ENCODE assay signal across 21 cellular contexts in genomic region chr17:80129006-80129565, GRCh38. TPM values are rescaled to one million over a fixed set of nuclear protein-coding genes. Genes with fewer than 3 reads are reported as not detected.
DNase-seq lines count a peak whose midpoint lies in the region; ATAC-seq and TF ChIP-seq lines count a peak whose summit lies in the region.
"Had no signal": no experiment of that assay in that cellular context is flagged by ENCODE, and none has a peak within 500 bp of the region (broad histone marks: within the 10 kb centered on the region; RNA-seq: fewer than 3 reads in every experiment).

No MANE protein-coding gene starts in this region.

- H3K9me3 ChIP-seq in parathyroid adenoma (ENCODE audit: control insufficient read depth, low read length) (no peaks in the 10 kb centered on the region), osteoblast (ENCODE audit: low read depth, low read length) (no peaks in the 10 kb centered on the region)

- H3K27ac ChIP-seq in parathyroid adenoma: peak overlapping the region; percentile 8
- H3K27ac ChIP-seq in osteoblast (ENCODE audit: low read depth, low read length): no peak overlapping the region
- H3K27ac ChIP-seq: SK-N-MC had no signal

- H4K20me1 ChIP-seq in osteoblast (ENCODE audit: insufficient read depth, low read length): no peaks in the 10 kb centered on the region

- no peak overlapping the region for H3K9ac ChIP-seq in parathyroid adenoma

- H3K4me2 ChIP-seq in parathyroid adenoma (ENCODE audit: low read length) (peak overlapping the region; percentile 16), osteoblast (ENCODE audit: insufficient read depth, low read length) (no peak overlapping the region)
- H3K4me2 ChIP-seq: GM23338 had no signal

- H3K4me3 ChIP-seq in choroid plexus epithelial cell (ENCODE audit: low read depth, low read length) (no peak overlapping the region), parathyroid adenoma (ENCODE audit: low read depth, low read length) (peak overlapping the region; percentile 2), osteoblast (ENCODE audit: insufficient read depth, low read length) (no peak overlapping the region)
- H3K4me3 ChIP-seq: GM23338, SK-N-MC had no signal

- H3K27me3 ChIP-seq in parathyroid adenoma (ENCODE audit: control insufficient read depth, insufficient read depth, low read length): no peaks in the 10 kb centered on the region
- peaks cover 7% of the 10 kb centered on the region for H3K27me3 ChIP-seq in osteoblast (ENCODE audit: insufficient read depth, low read length)

- H2AFZ ChIP-seq in parathyroid adenoma: no peak overlapping the region
- H2AFZ ChIP-seq in osteoblast (ENCODE audit: low read length): no peak overlapping the region
- H2AFZ ChIP-seq: GM23338 had no signal

- ATAC-seq in activated CD8-positive, alpha-beta T cell treated with anti-CD3 and anti-CD28 coated beads, Interleukin-2, amount 10 ng/mL, durations not matched to agents 7 days and 5 days: peak; percentile 8
- no peak for ATAC-seq in activated CD8-positive, alpha-beta T cell treated with anti-CD3 and anti-CD28 coated beads for 36 hours
- ATAC-seq: GM23338, HepG2, Panc1 had no signal

- H3K4me3 Mint-ChIP-seq in activated CD8-positive, alpha-beta T cell treated with anti-CD3 and anti-CD28 coated beads, Interleukin-2, amount 10 ng/mL, durations not matched to agents 7 days and 5 days: no peak overlapping the region
- H3K4me3 Mint-ChIP-seq in activated CD8-positive, alpha-beta T cell treated with anti-CD3 and anti-CD28 coated beads for 36 hours: no peak overlapping the region
- H3K4me3 Mint-ChIP-seq: CD14-positive monocyte, GM23338, HFFc6 had no signal

- TF ChIP-seq CTCF in activated CD8-positive, alpha-beta T cell treated with anti-CD3 and anti-CD28 coated beads for 36 hours (IDR thresholded peaks at IDR 0.05): no peak
- no peak for TF ChIP-seq CTCF in choroid plexus epithelial cell (conservative IDR thresholded peaks at IDR 0.05; ENCODE audit: low read depth, low read length)
- no peak for TF ChIP-seq CTCF in parathyroid adenoma (IDR thresholded peaks at IDR 0.05)
- TF ChIP-seq CTCF in osteoblast (IDR thresholded peaks at IDR 0.05; ENCODE audit: extremely low read depth, low read depth, low read length): no peak

- H3K79me2 ChIP-seq in parathyroid adenoma (no peaks in the 10 kb centered on the region), osteoblast (ENCODE audit: insufficient read depth, low read length) (no peaks in the 10 kb centered on the region)

- intact Hi-C loops in activated CD8-positive, alpha-beta T cell treated with anti-CD3 and anti-CD28 coated beads for 36 hours (cut with micrococcal nuclease): no loop called here

- POLR2A ChIA-PET in activated CD8-positive, alpha-beta T cell treated with anti-CD3 and anti-CD28 coated beads, Interleukin-2, amount 10 ng/mL, durations not matched to agents 7 days and 5 days (lab: Charles Lee): interaction anchor here (1.0 kb wide), 1 partner anchor 13 kb away, joined by 3 read pairs; no protein-coding TSS in a partner anchor
- POLR2A ChIA-PET in activated CD8-positive, alpha-beta T cell treated with anti-CD3 and anti-CD28 coated beads for 36 hours (lab: Charles Lee): interaction anchor here (1.3 kb wide), 1 partner anchor 17 kb away, joined by 3 read pairs; no protein-coding TSS in a partner anchor

- no peak overlapping the region for H3K27ac Mint-ChIP-seq in activated CD8-positive, alpha-beta T cell treated with anti-CD3 and anti-CD28 coated beads, Interleukin-2, amount 10 ng/mL, durations not matched to agents 7 days and 5 days
- no peak overlapping the region for H3K27ac Mint-ChIP-seq in activated CD8-positive, alpha-beta T cell treated with anti-CD3 and anti-CD28 coated beads for 36 hours
- H3K27ac Mint-ChIP-seq: GM23338, HFFc6 had no signal

- no peak for DNase-seq in activated CD8-positive, alpha-beta T cell treated with anti-CD3 and anti-CD28 coated beads, Interleukin-2, amount 10 ng/mL, durations not matched to agents 7 days and 5 days
- no peak for DNase-seq in activated CD8-positive, alpha-beta T cell treated with anti-CD3 and anti-CD28 coated beads for 36 hours
- peak; percentile 21 for DNase-seq in NCI-H69 (lab: John Stamatoyannopoulos, UW)
- DNase-seq in choroid plexus epithelial cell (ENCODE audit: low read depth): peak; percentile 16
- no peak for DNase-seq in osteoblast (ENCODE audit: insufficient read length, low spot score, missing footprints)
- no peak for DNase-seq in activated CD4-positive, alpha-beta T cell treated with anti-CD3 and anti-CD28 coated beads for 1 hour
- no peak for DNase-seq in HT-29 (ENCODE audit: low spot score)
- DNase-seq: DMS 273 treated with DMSO at 0.1 percent for 48 hours, HFFc6, KG1, NCI-H1092 treated with DMSO at 0.1 percent for 48 hours, NCI-H2107, NCI-H345, NCI-H748 treated with DMSO at 0.1 percent for 48 hours, Right ventricle myocardium superior had no signal

- no peaks in the 10 kb centered on the region for H3K9me3 Mint-ChIP-seq in activated CD8-positive, alpha-beta T cell treated with anti-CD3 and anti-CD28 coated beads, Interleukin-2, amount 10 ng/mL, durations not matched to agents 7 days and 5 days (ENCODE audit: insufficient read depth)
- H3K9me3 Mint-ChIP-seq in activated CD8-positive, alpha-beta T cell treated with anti-CD3 and anti-CD28 coated beads for 36 hours: no peaks in the 10 kb centered on the region
- H3K9me3 Mint-ChIP-seq: CD14-positive monocyte, GM23338, HFFc6 had no signal

- peaks cover 24% of the 10 kb centered on the region for H3K27me3 Mint-ChIP-seq in activated CD8-positive, alpha-beta T cell treated with anti-CD3 and anti-CD28 coated beads, Interleukin-2, amount 10 ng/mL, durations not matched to agents 7 days and 5 days (ENCODE audit: low read depth)
- peaks cover 15% of the 10 kb centered on the region for H3K27me3 Mint-ChIP-seq in activated CD8-positive, alpha-beta T cell treated with anti-CD3 and anti-CD28 coated beads for 36 hours

- H3K36me3 Mint-ChIP-seq in activated CD8-positive, alpha-beta T cell treated with anti-CD3 and anti-CD28 coated beads, Interleukin-2, amount 10 ng/mL, durations not matched to agents 7 days and 5 days (ENCODE audit: low read depth): peaks cover 15% of the 10 kb centered on the region
- peaks cover 14% of the 10 kb centered on the region for H3K36me3 Mint-ChIP-seq in activated CD8-positive, alpha-beta T cell treated with anti-CD3 and anti-CD28 coated beads for 36 hours (ENCODE audit: low read depth)

- H3K4me1 Mint-ChIP-seq in activated CD8-positive, alpha-beta T cell treated with anti-CD3 and anti-CD28 coated beads, Interleukin-2, amount 10 ng/mL, durations not matched to agents 7 days and 5 days (ENCODE audit: low read depth): no peaks in the 10 kb centered on the region
- H3K4me1 Mint-ChIP-seq in activated CD8-positive, alpha-beta T cell treated with anti-CD3 and anti-CD28 coated beads for 36 hours (ENCODE audit: low read depth): no peaks in the 10 kb centered on the region
- H3K4me1 Mint-ChIP-seq: CD14-positive monocyte had no signal

- H3K4me1 ChIP-seq in parathyroid adenoma (peaks cover 29% of the 10 kb centered on the region), osteoblast (ENCODE audit: insufficient read depth, low read length) (peaks cover 6% of the 10 kb centered on the region)

- CTCF ChIA-PET in activated CD8-positive, alpha-beta T cell treated with anti-CD3 and anti-CD28 coated beads, Interleukin-2, amount 10 ng/mL, durations not matched to agents 7 days and 5 days (lab: Charles Lee): interaction anchor here (1.2 to 2.8 kb wide), 2 partner anchors 19 to 28 kb away, joined by 3 to 12 read pairs; partner anchors contain the start of gene GAA
- CTCF ChIA-PET in activated CD8-positive, alpha-beta T cell treated with anti-CD3 and anti-CD28 coated beads for 36 hours (lab: Charles Lee): interaction anchor here (1.5 to 1.6 kb wide), 2 partner anchors 22 to 28 kb away, joined by 3 read pairs; partner anchors contain the start of gene GAA

- H3K36me3 ChIP-seq in parathyroid adenoma (ENCODE audit: control insufficient read depth, insufficient read depth, low read length): no peaks in the 10 kb centered on the region
- peaks cover 9% of the 10 kb centered on the region for H3K36me3 ChIP-seq in osteoblast (ENCODE audit: insufficient read depth, low read length)

RNA-seq across cellular contexts. Expression of gene EIF4A3, which starts 17.8 kb away (rescaled TPM):
- total RNA-seq in activated CD8-positive, alpha-beta T cell treated with anti-CD3 and anti-CD28 coated beads, Interleukin-2, amount 10 ng/mL, durations not matched to agents 7 days and 5 days: 100 to 1,000 TPM; 181 to 183 TPM
- 100 to 1,000 TPM; 178 to 183 TPM for total RNA-seq in activated CD8-positive, alpha-beta T cell treated with anti-CD3 and anti-CD28 coated beads for 36 hours
- 44.5 and 46.3 TPM in 2 replicates for total RNA-seq in osteoblast
- total RNA-seq in HT-29 (2014; rRNA removed; shearing (Covaris generic)): 90.5 and 108 TPM in 2 replicates

RNA-seq across cellular contexts. Expression of gene GAA, which starts 27.7 kb away (rescaled TPM):
- 10 to 100 TPM; 18.1 to 22.3 TPM for total RNA-seq in activated CD8-positive, alpha-beta T cell treated with anti-CD3 and anti-CD28 coated beads, Interleukin-2, amount 10 ng/mL, durations not matched to agents 7 days and 5 days
- total RNA-seq in activated CD8-positive, alpha-beta T cell treated with anti-CD3 and anti-CD28 coated beads for 36 hours: 10 to 100 TPM; 42.6 to 46.2 TPM
- total RNA-seq in osteoblast: 76.7 and 91.3 TPM in 2 replicates
- total RNA-seq in HT-29 (2014; rRNA removed; shearing (Covaris generic)): 5.8 and 6.4 TPM in 2 replicates

RNA-seq across cellular contexts. Expression of gene CARD14, which starts 40.7 kb away (rescaled TPM):
- not detected for total RNA-seq in activated CD8-positive, alpha-beta T cell treated with anti-CD3 and anti-CD28 coated beads, Interleukin-2, amount 10 ng/mL, durations not matched to agents 7 days and 5 days
- under 1 TPM; 0.11 to 0.50 TPM for total RNA-seq in activated CD8-positive, alpha-beta T cell treated with anti-CD3 and anti-CD28 coated beads for 36 hours
- total RNA-seq in osteoblast: not detected in 2 replicates
- 1.7 and 9.4 TPM in 2 replicates for total RNA-seq in HT-29 (2014; rRNA removed; shearing (Covaris generic))
- total RNA-seq: HFFc6, Right ventricle myocardium superior had no signal

Comparison
In these comparisons a context has a peak if more than half of its experiments do, and no peak if none do; other contexts are left out.
1. DNase-seq: peak in NCI-H69 (single experiment) and choroid plexus epithelial cell (single experiment); none in activated CD8-positive, alpha-beta T cell treated with anti-CD3 and anti-CD28 coated beads, Interleukin-2, amount 10 ng/mL, durations not matched to agents 7 days and 5 days (single experiment), activated CD8-positive, alpha-beta T cell treated with anti-CD3 and anti-CD28 coated beads for 36 hours (single experiment), osteoblast (single experiment), activated CD4-positive, alpha-beta T cell treated with anti-CD3 and anti-CD28 coated beads for 1 hour (single experiment) and HT-29 (single experiment).